ENCODE assay signal across 18 cellular contexts in genomic region chr11:46625406-46625805, GRCh38. TPM values are rescaled to one million over a fixed set of nuclear protein-coding genes. Genes with fewer than 3 reads are reported as not detected.
A peak's percentile ranks its signal among the peaks of the same experiment; 100 is the strongest.
DNase-seq lines count a peak whose midpoint lies in the region; ATAC-seq and TF ChIP-seq lines count a peak whose summit lies in the region.
"Had no signal": no experiment of that assay in that cellular context is flagged by ENCODE, and none has a peak within 500 bp of the region (broad histone marks: within the 10 kb centered on the region; RNA-seq: fewer than 3 reads in every experiment).

No MANE protein-coding gene starts in this region.

- no peak for ATAC-seq in T-helper 17 cell
- ATAC-seq: HCT116 had no signal

- H3K36me3 ChIP-seq in hepatocyte (replicated peaks; ENCODE audit: insufficient read depth, low read depth), result no peaks in the 10 kb centered on the region
- peaks cover 14 to 93% (median 89%) of the 10 kb centered on the region in 4 donors for H3K36me3 ChIP-seq in stomach

- intact Hi-C loops in stomach (cut with DNase I; ENCODE audit: low total_unique reads), result no loop called here

- H3K27me3 ChIP-seq in hepatocyte (no peaks in the 10 kb centered on the region), stomach (no peaks in the 10 kb centered on the region)

- no peaks in the 10 kb centered on the region for H3K27me3 Mint-ChIP-seq in T-helper 17 cell

- H3K27ac ChIP-seq in hepatocyte (no peak overlapping the region), stomach (no peak overlapping the region)
- H3K27ac ChIP-seq: 22Rv1, C4-2B had no signal

- H4K20me1 ChIP-seq in hepatocyte (ENCODE audit: insufficient read depth, poor library complexity, severe bottlenecking), result peaks cover 5% of the 10 kb centered on the region

- peaks cover 22% of the 10 kb centered on the region for H3K4me1 Mint-ChIP-seq in T-helper 17 cell

- H3K4me3 Mint-ChIP-seq in T-helper 17 cell, result no peak overlapping the region

- peaks cover 75% of the 10 kb centered on the region for H3K79me2 ChIP-seq in hepatocyte

- H3K9me3 ChIP-seq in T-helper 17 cell (ENCODE audit: control insufficient read depth, low read length, poor library complexity, severe bottlenecking) (no peaks in the 10 kb centered on the region), hepatocyte (ENCODE audit: low read depth) (no peaks in the 10 kb centered on the region), stomach (no peaks in the 10 kb centered on the region)

- no peak overlapping the region for H3K4me2 ChIP-seq in hepatocyte

- H3K27ac Mint-ChIP-seq in T-helper 17 cell, result peak overlapping the region; percentile 14

- TF ChIP-seq EP300 in stomach (IDR thresholded peaks at IDR 0.05), result no peak

- no peak for TF ChIP-seq POLR2A in stomach (IDR thresholded peaks at IDR 0.05)

- H3K4me3 ChIP-seq in hepatocyte, result no peak overlapping the region
- no peak overlapping the region for H3K4me3 ChIP-seq in stomach

- TF ChIP-seq CTCF in hepatocyte (IDR thresholded peaks at IDR 0.05; ENCODE audit: poor library complexity), result no peak
- no peak for TF ChIP-seq CTCF in stomach (IDR thresholded peaks at IDR 0.05)

- no peaks in the 10 kb centered on the region for H3K9me2 ChIP-seq in hepatocyte (replicated peaks; ENCODE audit: insufficient read depth)

- no peak overlapping the region for H2AFZ ChIP-seq in hepatocyte

- DNase-seq in DMS53 (lab: John Stamatoyannopoulos, UW) (peak; percentile 6), DMS53 treated with DMSO at 0.1 percent for 48 hours (lab: John Stamatoyannopoulos, UW; ENCODE audit: unreplicated experiment) (no peak), T-helper 17 cell (no peak), hepatocyte (ENCODE audit: low spot score) (peak; percentile 8), stomach (peak; percentile 39), globus pallidus (ENCODE audit: low spot score) (no peak), NCI-H748 treated with DMSO at 0.1 percent for 48 hours (lab: John Stamatoyannopoulos, UW) (no peak), NCI-H2227 (lab: John Stamatoyannopoulos, UW; ENCODE audit: unreplicated experiment) (no peak)
- DNase-seq: AML-193; GF-D8; NCI-H1092 treated with DMSO at 0.1 percent for 48 hours; NCI-H146; NCI-H2081; NK-92 treated with Interleukin-12 subunit alpha and Interleukin-12 subunit beta, amount 100 ng/mL, for 24 hours; Right ventricle myocardium superior had no signal

- H3K4me1 ChIP-seq in hepatocyte (ENCODE audit: insufficient read depth), result no peaks in the 10 kb centered on the region
- peaks cover 0 to 30% (median 23%) of the 10 kb centered on the region in 4 donors for H3K4me1 ChIP-seq in stomach

- WGBS in hepatocyte (ENCODE audit: low lambda C conversion rate, missing lambda C conversion rate), result 79% methylated on average over 3 of the region's 3 CpGs
- WGBS in stomach, 5 donors, result 28 to 73% (median 58%) methylated on average over 3 of the region's 3 CpGs

- H3K36me3 Mint-ChIP-seq in T-helper 17 cell (ENCODE audit: low read depth), result peaks cover 3% of the 10 kb centered on the region

RNA-seq across cellular contexts. Expression of gene ATG13, which starts 8.1 kb away (rescaled TPM):
- total RNA-seq in T-helper 17 cell (100 to 1,000 TPM; 110 to 129 TPM), hepatocyte (60.8 and 89.6 TPM in 2 replicates), stomach (100 to 1,000 TPM; 103 to 286 (median 115) TPM)
- polyA plus RNA-seq in hepatocyte (50.9 and 54.9 TPM in 2 replicates), stomach (10 to 100 TPM; 17.3 to 44.5 (median 42.5) TPM)

RNA-seq across cellular contexts. Expression of gene HARBI1, which starts 8.4 kb away (rescaled TPM):
- total RNA-seq in T-helper 17 cell, result 10 to 100 TPM; 17.2 to 17.4 TPM
- 4.5 and 6.5 TPM in 2 replicates for total RNA-seq in hepatocyte
- polyA plus RNA-seq in hepatocyte, result 3.7 and 4.4 TPM in 2 replicates
- 1 to 10 TPM in 2 of 5 donors, not detected in 3; 1.0 to 3.7 TPM for total RNA-seq in stomach
- 1 to 10 TPM; 1.3 to 4.0 (median 2.3) TPM for polyA plus RNA-seq in stomach

RNA-seq across cellular contexts. Expression of gene AMBRA1, which starts 31.6 kb away (rescaled TPM):
- total RNA-seq in T-helper 17 cell (10 to 100 TPM; 47.3 to 52.2 TPM), hepatocyte (19.1 and 31.2 TPM in 2 replicates), stomach (10 to 100 TPM; 22.3 to 59.4 (median 37.3) TPM)
- polyA plus RNA-seq in hepatocyte (7.2 and 8.3 TPM in 2 replicates), stomach (1 to 10 TPM; 4.6 to 7.3 (median 4.7) TPM)

Comparison
In these comparisons a context has a peak if more than half of its experiments do, and no peak if none do; other contexts are left out.
1. DNase-seq: peak in DMS53 (single experiment), hepatocyte (single experiment) and stomach (single experiment); none in DMS53 treated with DMSO at 0.1 percent for 48 hours (single experiment), T-helper 17 cell (0 of 3), globus pallidus (single experiment), NCI-H748 treated with DMSO at 0.1 percent for 48 hours (single experiment) and NCI-H2227 (single experiment).